Comparison of ENCODE assay signal across 1 cellular context in genomic region chr1:39258146-39258924, GRCh38.
A peak's percentile ranks its signal among the peaks of the same experiment; 100 is the strongest.
TF ChIP-seq lines count a peak whose summit lies in the region.

No MANE protein-coding gene starts in this region.

TF ChIP-seq in HepG2, 621 proteins besides CTCF, POLR2A, EP300 and RAD21 (continued from another document):
- TF ChIP-seq STAG1 (CRISPR knock-in tag; IDR thresholded peaks at IDR 0.05) (peak; percentile 95), BHLHE40 (IDR thresholded peaks at IDR 0.05; ENCODE audit: low read length) (no peak), RCOR2 (CRISPR knock-in tag; IDR thresholded peaks at IDR 0.05) (no peak), ZNF275 (CRISPR knock-in tag; IDR thresholded peaks at IDR 0.05; ENCODE audit: borderline replicate concordance) (no peak), ZNF205 (CRISPR knock-in tag; IDR thresholded peaks at IDR 0.05) (0 out of 2 replicates have a peak, but pooled peaks have one; percentile 21), SMC3 (IDR thresholded peaks at IDR 0.05; ENCODE audit: low read length) (peak; percentile 98)
TF ChIP-seq in HepG2: peak in this region for 15.
